ENCODE assay signal across 8 cellular contexts in genomic region chr14:35332517-35333346, GRCh38. TPM values are rescaled to one million over a fixed set of nuclear protein-coding genes. Genes with fewer than 3 reads are reported as not detected.
DNase-seq lines count a peak whose midpoint lies in the region; ATAC-seq and TF ChIP-seq lines count a peak whose summit lies in the region.

No MANE protein-coding gene starts in this region.

- H3K9me3 Mint-ChIP-seq in nephron = no peaks in the 10 kb centered on the region

- H3K4me1 ChIP-seq in mammary epithelial cell (ENCODE audit: insufficient read depth, low read length) = peaks cover 57% of the 10 kb centered on the region

- H3K4me3 Mint-ChIP-seq in nephron = no peak overlapping the region

- no TSS peak for BruUV-seq in mammary epithelial cell (replicated peaks; lab: Mats Ljungman, UMichigan)

- H3K27ac Mint-ChIP-seq in nephron = peak overlapping the region; percentile 86 to 94 (median 92)

- peak overlapping the region; percentile 50 for H3K27ac ChIP-seq in mammary epithelial cell (ENCODE audit: insufficient read depth, low read depth, low read length)

- 67% methylated on average over 12 of the region's 12 CpGs for WGBS in mammary epithelial cell (ENCODE audit: low coverage, missing lambda C conversion rate)

- no peaks in the 10 kb centered on the region for H3K36me3 Mint-ChIP-seq in nephron (ENCODE audit: low read depth)

- ATAC-seq in HG02870 (IDR thresholded peaks at IDR 0.05; ENCODE audit: unreplicated experiment) (no peak), GM21723 (IDR thresholded peaks at IDR 0.05; ENCODE audit: unreplicated experiment) (no peak)

- no peaks in the 10 kb centered on the region for H3K79me2 ChIP-seq in mammary epithelial cell (ENCODE audit: insufficient read depth, low read length)

- no peaks in the 10 kb centered on the region for H3K27me3 ChIP-seq in mammary epithelial cell (ENCODE audit: insufficient read depth, low read length)

- dilution Hi-C loops in mammary epithelial cell (cut with HindIII; ENCODE audit: low sequenced_read_pairs) = no loop called here

- no peaks in the 10 kb centered on the region for H4K20me1 ChIP-seq in mammary epithelial cell (ENCODE audit: insufficient read depth, low read length)

- no peaks in the 10 kb centered on the region for H3K27me3 Mint-ChIP-seq in nephron (ENCODE audit: low read depth)

- in situ Hi-C loops in SK-MEL-5 (cut with HindIII; ENCODE audit: low pct_unique_long_range_greater_than_20kb, low sequenced_read_pairs) (no loop called here), mammary epithelial cell (cut with MboI; ENCODE audit: low sequenced_read_pairs in 2 of 2) (no loop called here)

- peak; percentile 9 for DNase-seq in activated CD4-positive, CD25-positive, alpha-beta regulatory T cell treated with anti-CD3 and anti-CD28 coated beads, Interleukin-2, amount 50 U/mL, for 16 hours (ENCODE audit: low read depth, low spot score)
- no peak for DNase-seq in activated CD4-positive, CD25-positive, alpha-beta regulatory T cell (lab: John Stamatoyannopoulos, UW)
- DNase-seq in SK-MEL-5 (ENCODE audit: low read depth, low spot score) = peak; percentile 17
- DNase-seq in mammary epithelial cell = peak; percentile 70
- DNase-seq in C1 segment of cervical spinal cord (lab: John Stamatoyannopoulos, UW) = no peak

- CTCF ChIA-PET in mammary epithelial cell (lab: Charles Lee; ENCODE audit: low non-redundant PET) = no interaction called here

- no peaks in the 10 kb centered on the region for H3K36me3 ChIP-seq in mammary epithelial cell (ENCODE audit: insufficient read depth, low read length)

- H2AFZ ChIP-seq in mammary epithelial cell (ENCODE audit: low read depth, low read length) = peak overlapping the region; percentile 68

- intact Hi-C loops in mammary epithelial cell (cut with micrococcal nuclease) = loop anchor here (1.0 kb wide), 1 partner anchor 72 kb away; the partner anchor contains the start of gene NFKBIA

- peaks cover 38% of the 10 kb centered on the region for H3K4me1 Mint-ChIP-seq in nephron

- H3K4me3 ChIP-seq in mammary epithelial cell (replicated peaks in 1 of 3; ENCODE audit: insufficient read depth in 1 of 3, low read depth in 2 of 3, low read length in 3 of 3) = no peak overlapping the region

- H3K4me2 ChIP-seq in mammary epithelial cell (ENCODE audit: insufficient read depth, low read depth, low read length) = peak overlapping the region; percentile 25

- peak in 1 of 2 donors; percentile 22 for TF ChIP-seq CTCF in mammary epithelial cell (conservative IDR thresholded peaks at IDR 0.05 in 1 of 2, IDR thresholded peaks at IDR 0.05 in 1 of 2; ENCODE audit: extremely low read depth in 1 of 2, insufficient read depth in 1 of 2, low read depth in 1 of 2, low read length in 2 of 2)
- TF ChIP-seq CTCF in nephron (IDR thresholded peaks at IDR 0.05; ENCODE audit: unreplicated experiment in 3 of 3) = no peak

- no peaks in the 10 kb centered on the region for H3K9me3 ChIP-seq in mammary epithelial cell (replicated peaks; ENCODE audit: insufficient read depth, low read length)

- peak overlapping the region; percentile 47 for H3K9ac ChIP-seq in mammary epithelial cell (ENCODE audit: insufficient read depth, low read length)

RNA-seq across cellular contexts. Expression of gene PSMA6, which starts 40.5 kb away (rescaled TPM):
- total RNA-seq in SK-MEL-5 (2014; rRNA removed; shearing (Covaris generic)) = 169 and 193 TPM in 2 replicates
- 125 and 165 TPM in 2 replicates for polyA plus RNA-seq in SK-MEL-5 (2015; cell fraction: cytosol; rRNA removed)
- polyA plus RNA-seq in SK-MEL-5 (2015; cell fraction: nucleus; rRNA removed) = 54.1 and 62.8 TPM in 2 replicates
- total RNA-seq in mammary epithelial cell = 100 to 1,000 TPM; 128 to 181 TPM
- polyA plus RNA-seq in mammary epithelial cell = 193 TPM
- 165 TPM for polyA minus RNA-seq in mammary epithelial cell

Comparison
In these comparisons a context has a peak if more than half of its experiments do, and no peak if none do; other contexts are left out.
1. DNase-seq: peak in activated CD4-positive, CD25-positive, alpha-beta regulatory T cell treated with anti-CD3 and anti-CD28 coated beads, Interleukin-2, amount 50 U/mL, for 16 hours (single experiment), SK-MEL-5 (single experiment) and mammary epithelial cell (single experiment); none in activated CD4-positive, CD25-positive, alpha-beta regulatory T cell (0 of 4) and C1 segment of cervical spinal cord (0 of 14).